In genomic region chr10:111785921-111786320, GRCh38 we compare ENCODE assay signal across 7 cellular contexts.
"Had no signal": no experiment of that assay in that cellular context is flagged by ENCODE, and none has a peak within 500 bp of the region (broad histone marks: within the 10 kb centered on the region; RNA-seq: fewer than 3 reads in every experiment).

No MANE protein-coding gene starts in this region.

- H3K4me3 Mint-ChIP-seq: GM23338, H9, HFFc6 had no signal

- H3K9me3 Mint-ChIP-seq: GM23338, H9 had no signal

- H3K27ac Mint-ChIP-seq: GM23338, H9, HFFc6 had no signal

- H3K4me3 ChIP-seq: GM23338, K562 had no signal

- ATAC-seq: GM23338, HCT116, K562 had no signal

- DNase-seq: H9, HFFc6, IMR-90, KG1 had no signal
